In the genomic region with DNA sequence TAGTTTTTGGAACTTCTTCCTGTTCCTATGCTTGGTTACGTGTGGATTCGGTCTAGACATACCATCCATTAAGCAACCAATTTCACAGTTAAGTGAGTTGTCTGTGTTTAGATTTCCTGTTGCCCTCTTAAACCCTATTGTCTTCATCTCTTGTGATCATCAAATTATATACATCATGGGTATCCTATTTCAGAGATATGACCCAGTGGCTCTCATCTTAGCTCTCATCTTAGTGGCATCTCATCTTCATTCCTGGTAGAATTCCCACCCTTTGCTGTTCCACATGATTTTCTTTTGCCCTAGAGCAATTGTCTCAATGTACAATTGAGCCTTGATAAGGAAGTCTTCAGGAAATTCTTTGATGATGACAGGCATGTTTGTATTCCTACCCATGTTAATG, we compare ENCODE assay signal across 21 cellular contexts. TPM values are rescaled to one million over a fixed set of nuclear protein-coding genes. Genes with fewer than 3 reads are reported as not detected.
DNase-seq lines count a peak whose midpoint lies in the region; ATAC-seq and TF ChIP-seq lines count a peak whose summit lies in the region.
"Had no signal": no experiment of that assay in that cellular context is flagged by ENCODE, and none has a peak within 500 bp of the region (broad histone marks: within the 10 kb centered on the region; RNA-seq: fewer than 3 reads in every experiment).

No MANE protein-coding gene starts in this region.

- H3K27ac ChIP-seq in left ventricle myocardium inferior (replicated peaks) (peak overlapping the region; percentile 47), right cardiac atrium (ENCODE audit: low read length) (no peak overlapping the region), SJSA1 (0 out of 2 replicates have a peak overlapping the region, but pooled peaks have one; percentile 16), epithelial cell of prostate (peak overlapping the region; percentile 14)
- H3K27ac ChIP-seq: ovary, stomach had no signal

- H3K36me3 ChIP-seq in left ventricle myocardium inferior (no peaks in the 10 kb centered on the region), SJSA1 (no peaks in the 10 kb centered on the region)
- H3K36me3 ChIP-seq: ovary, sigmoid colon, stomach had no signal

- no peak for DNase-seq in left ventricle myocardium inferior
- DNase-seq in right cardiac atrium, result no peak
- DNase-seq in SJSA1 (ENCODE audit: low read depth in 1 of 2, low spot score in 2 of 2), result peak in 1 of 2 experiments; percentile 10
- no peak for DNase-seq in epithelial cell of prostate (ENCODE audit: low read depth, low spot score)
- DNase-seq in renal cortical epithelial cell (ENCODE audit: low read depth), result peak; percentile 47
- no peak for DNase-seq in cerebellar cortex (ENCODE audit: low spot score)
- no peak for DNase-seq in CD1c-positive myeloid dendritic cell (ENCODE audit: extremely low spot score)
- DNase-seq in activated CD4-positive, CD25-positive, alpha-beta regulatory T cell treated with anti-CD3 and anti-CD28 coated beads, Interleukin-2, amount 50 U/mL, for 72 hours, result no peak
- DNase-seq: activated naive CD4-positive, alpha-beta T cell treated with Interleukin-2 at 50 U/mL for 16 hours; activated T-cell treated with anti-CD3 and anti-CD28 coated beads for 4 hours; CD8-positive, alpha-beta memory T cell; cortex of kidney; erythroblast; head of caudate nucleus; naive B cell; NCI-H1092 treated with DMSO at 0.1 percent for 48 hours; NCI-H82; ovary; sigmoid colon; stomach had no signal

- intact Hi-C loops in left ventricle myocardium inferior (cut with micrococcal nuclease), result no loop called here
- intact Hi-C loops in right cardiac atrium (cut with DNase I), result loop anchor here in 1 of 4 donors (10.0 kb wide), 1 partner anchor 70 kb away; no protein-coding TSS in a partner anchor

- H3K4me1 ChIP-seq in left ventricle myocardium inferior (peaks cover 9% of the 10 kb centered on the region), right cardiac atrium (ENCODE audit: control insufficient read depth, insufficient read depth, low read length) (no peaks in the 10 kb centered on the region), SJSA1 (replicated peaks) (peaks cover 36% of the 10 kb centered on the region)
- H3K4me1 ChIP-seq: stomach had no signal

- no peak for TF ChIP-seq CTCF in left ventricle myocardium inferior (IDR thresholded peaks at IDR 0.05; ENCODE audit: borderline replicate concordance)

- ATAC-seq in right cardiac atrium, result no peak
- ATAC-seq: Panc1 had no signal

- H3K27me3 ChIP-seq in left ventricle myocardium inferior (ENCODE audit: low read depth) (no peaks in the 10 kb centered on the region), right cardiac atrium (ENCODE audit: control insufficient read depth, insufficient read depth) (no peaks in the 10 kb centered on the region), SJSA1 (replicated peaks) (no peaks in the 10 kb centered on the region)
- H3K27me3 ChIP-seq: ovary, sigmoid colon, stomach had no signal

- H3K9me3 ChIP-seq in left ventricle myocardium inferior (replicated peaks) (no peaks in the 10 kb centered on the region), right cardiac atrium (ENCODE audit: control insufficient read depth, low read length) (no peaks in the 10 kb centered on the region), SJSA1 (replicated peaks) (no peaks in the 10 kb centered on the region)
- H3K9me3 ChIP-seq: ovary, sigmoid colon, stomach had no signal

- 56% methylated on average over 2 of the region's 2 CpGs for WGBS in right cardiac atrium

- no peak overlapping the region for H3K4me3 ChIP-seq in left ventricle myocardium inferior
- no peak overlapping the region for H3K4me3 ChIP-seq in right cardiac atrium (ENCODE audit: low read length)
- no peak overlapping the region for H3K4me3 ChIP-seq in SJSA1
- H3K4me3 ChIP-seq: ovary, sigmoid colon, stomach had no signal

RNA-seq across cellular contexts. Expression of gene FN1, which starts 29.4 kb away (rescaled TPM):
- 154 TPM for total RNA-seq in left ventricle myocardium inferior
- total RNA-seq in right cardiac atrium, result 100 to 1,000 TPM; 205 to 530 (median 401) TPM
- 284 TPM for polyA plus RNA-seq in right cardiac atrium
- total RNA-seq in SJSA1 (2014; rRNA removed; shearing (Covaris generic)), result 498 and 887 TPM in 2 replicates
- total RNA-seq in renal cortical epithelial cell, result 4,728 and 9,084 TPM in 2 replicates
